1 cellular context compared by ENCODE assay signal in genomic region chr1:965526-966134, GRCh38.
TF ChIP-seq lines count a peak whose summit lies in the region.

No MANE protein-coding gene starts in this region.

TF ChIP-seq in HepG2, 621 proteins besides CTCF, POLR2A, EP300 and RAD21:
- TF ChIP-seq MEF2D (CRISPR knock-in tag; IDR thresholded peaks at IDR 0.05), result no peak
- TF ChIP-seq MNT (IDR thresholded peaks at IDR 0.05), result peak; percentile 65
- peak; percentile 79; the same call in 1 of the 2 replicates for TF ChIP-seq PCBP1 (IDR thresholded peaks at IDR 0.05; ENCODE audit: borderline replicate concordance, low read depth, low read length)
